Comparison of ENCODE assay signal across 15 cellular contexts in genomic region chr9:123305879-123306278, GRCh38. TPM values are rescaled to one million over a fixed set of nuclear protein-coding genes. Genes with fewer than 3 reads are reported as not detected.
A peak's percentile ranks its signal among the peaks of the same experiment; 100 is the strongest.
DNase-seq lines count a peak whose midpoint lies in the region; ATAC-seq and TF ChIP-seq lines count a peak whose summit lies in the region.
"Had no signal": no experiment of that assay in that cellular context is flagged by ENCODE, and none has a peak within 500 bp of the region (broad histone marks: within the 10 kb centered on the region; RNA-seq: fewer than 3 reads in every experiment).

No MANE protein-coding gene starts in this region.

- peaks cover 3 to 17% (median 8%) of the 10 kb centered on the region in 3 donors for H3K4me1 ChIP-seq in skeletal muscle tissue (ENCODE audit: control insufficient read depth in 3 of 3, insufficient read depth in 3 of 3, low read length in 3 of 3)
- H3K4me1 ChIP-seq: BE2C, SJSA1 had no signal

- no peak for TF ChIP-seq CTCF in CD4-positive, alpha-beta T cell (IDR thresholded peaks at IDR 0.05)

- intact Hi-C loops in CD4-positive, alpha-beta T cell (cut with DNase I, micrococcal nuclease), result loop anchor here in 1 of 2 experiments (2.0 kb wide), 1 partner anchor 17 kb away; no protein-coding TSS in a partner anchor
- intact Hi-C loops in left ventricle myocardium superior (cut with micrococcal nuclease), result no loop called here

- H3K4me3 ChIP-seq in skeletal muscle tissue (ENCODE audit: low read length in 3 of 3), result no peak overlapping the region
- H3K4me3 ChIP-seq: HAP-1, SJSA1 had no signal

- H3K27me3 Mint-ChIP-seq in CD4-positive, alpha-beta T cell, result no peaks in the 10 kb centered on the region
- H3K27me3 Mint-ChIP-seq: IgD-negative memory B cell had no signal

- no peaks in the 10 kb centered on the region for H3K9me3 Mint-ChIP-seq in CD4-positive, alpha-beta T cell
- H3K9me3 Mint-ChIP-seq: IgD-negative memory B cell had no signal

- peak overlapping the region; percentile 81 for H3K27ac Mint-ChIP-seq in CD4-positive, alpha-beta T cell

- no peak for DNase-seq in CD4-positive, alpha-beta T cell
- peak; percentile 18 for DNase-seq in NCI-H82 (lab: John Stamatoyannopoulos, UW)
- DNase-seq in left ventricle myocardium superior, result no peak
- no peak for DNase-seq in NCI-H524 (lab: John Stamatoyannopoulos, UW)
- DNase-seq: BE2C, NCI-H1436, NCI-H2029 treated with DMSO at 0.1 percent for 48 hours, NCI-H524 treated with DMSO at 0.1 percent for 48 hours had no signal

- H3K9me3 ChIP-seq in CD4-positive, alpha-beta T cell (ENCODE audit: control insufficient read depth, low read length), result no peaks in the 10 kb centered on the region
- no peaks in the 10 kb centered on the region for H3K9me3 ChIP-seq in skeletal muscle tissue (ENCODE audit: control insufficient read depth in 3 of 3, low read length in 3 of 3)
- H3K9me3 ChIP-seq: BE2C, HAP-1, SJSA1 had no signal

- H3K4me1 Mint-ChIP-seq in CD4-positive, alpha-beta T cell (ENCODE audit: low read depth), result peaks cover 37% of the 10 kb centered on the region

- POLR2A ChIA-PET in CD4-positive, alpha-beta T cell (lab: Charles Lee), result interaction anchor here (1.6 kb wide), 1 partner anchor 17 kb away, joined by 16 read pairs; no protein-coding TSS in a partner anchor

- no peak overlapping the region for H3K9ac ChIP-seq in skeletal muscle tissue (ENCODE audit: low read depth in 1 of 3, low read length in 3 of 3)

- no peaks in the 10 kb centered on the region for H3K27me3 ChIP-seq in CD4-positive, alpha-beta T cell (ENCODE audit: control insufficient read depth, insufficient read depth, low read length)
- no peaks in the 10 kb centered on the region for H3K27me3 ChIP-seq in skeletal muscle tissue (ENCODE audit: control insufficient read depth in 3 of 3, insufficient read depth in 3 of 3, low read length in 3 of 3)
- H3K27me3 ChIP-seq: BE2C, SJSA1 had no signal

- H3K36me3 ChIP-seq in skeletal muscle tissue (ENCODE audit: control insufficient read depth in 3 of 3, insufficient read depth in 3 of 3, low read length in 3 of 3), result no peaks in the 10 kb centered on the region
- H3K36me3 ChIP-seq: BE2C, HAP-1, SJSA1 had no signal

- no peaks in the 10 kb centered on the region for H3K36me3 Mint-ChIP-seq in CD4-positive, alpha-beta T cell (ENCODE audit: low read depth)
- H3K36me3 Mint-ChIP-seq: IgD-negative memory B cell had no signal

- H3K27ac ChIP-seq in CD4-positive, alpha-beta T cell (ENCODE audit: low read depth, low read length), result no peak overlapping the region
- peak overlapping the region; percentile 15 for H3K27ac ChIP-seq in skeletal muscle tissue (ENCODE audit: low read depth, low read length)
- H3K27ac ChIP-seq: SJSA1 had no signal

- ATAC-seq in CD4-positive, alpha-beta T cell (ENCODE audit: poor library complexity), result no peak
- ATAC-seq in left ventricle myocardium superior, result peak; percentile 72
- ATAC-seq in GM18909 (IDR thresholded peaks at IDR 0.05; ENCODE audit: poor library complexity, unreplicated experiment), result no peak
- ATAC-seq in GM21723 (IDR thresholded peaks at IDR 0.05; ENCODE audit: unreplicated experiment), result no peak

- no peak overlapping the region for H3K4me3 Mint-ChIP-seq in CD4-positive, alpha-beta T cell

- CTCF ChIA-PET in CD4-positive, alpha-beta T cell (lab: Charles Lee), result no interaction called here

RNA-seq across cellular contexts. Expression of gene STRBP, which starts 37.5 kb away (rescaled TPM):
- 10 to 100 TPM; 10.9 to 12.0 TPM for total RNA-seq in CD4-positive, alpha-beta T cell
- total RNA-seq in left ventricle myocardium superior, result 21.3 TPM
- total RNA-seq in skeletal muscle tissue, result 4.2 TPM

RNA-seq across cellular contexts. Expression of gene CRB2, which starts 50.1 kb away (rescaled TPM):
- not detected for total RNA-seq in CD4-positive, alpha-beta T cell
- total RNA-seq in left ventricle myocardium superior, result 0.79 TPM
- under 0.01 TPM for total RNA-seq in skeletal muscle tissue
- total RNA-seq: RPMI7951, SJSA1 had no signal
